30 cellular contexts compared by ENCODE assay signal in the genomic region with DNA sequence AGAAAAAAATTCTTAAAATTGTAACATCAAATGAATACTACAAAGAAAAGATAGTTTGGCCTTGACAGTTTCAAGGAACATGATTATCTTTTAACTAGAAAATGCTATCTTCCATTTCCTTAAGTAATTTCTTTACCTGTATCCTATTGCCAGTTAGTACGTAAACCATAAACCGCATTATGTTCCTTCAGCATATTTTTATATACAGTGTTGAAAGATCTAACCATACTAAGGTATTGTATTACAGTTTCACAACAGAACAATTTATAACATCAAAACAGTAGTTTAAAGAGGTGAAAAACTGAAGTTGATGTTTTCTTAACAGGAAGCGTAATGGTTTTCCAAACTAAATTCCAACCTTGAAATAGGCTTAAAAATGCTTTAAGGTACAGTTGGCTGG.
"Had no signal": no experiment of that assay in that cellular context is flagged by ENCODE, and none has a peak within 500 bp of the region (broad histone marks: within the 10 kb centered on the region; RNA-seq: fewer than 3 reads in every experiment).

No MANE protein-coding gene starts in this region.

- DNase-seq: activated B cell treated with CpG ODN at 0.5 μM for 24 hours; activated CD4-positive, alpha-beta T cell treated with anti-CD3 and anti-CD28 coated beads for 1 hour; activated CD4-positive, alpha-beta T cell treated with anti-CD3 and anti-CD28 coated beads, Interleukin-2, amount 10 ng/mL, durations not matched to agents 24 days and 14 days; activated CD4-positive, alpha-beta T cell treated with anti-CD3 and anti-CD28 coated beads, Interleukin-2, amount 50 U/mL, for 48 hours; activated CD8-positive, alpha-beta memory T cell treated with anti-CD3 and anti-CD28 coated beads, Interleukin-2, amount 10 ng/mL, durations not matched to agents 7 days and 5 days; activated effector memory CD4-positive, alpha-beta T cell treated with anti-CD3 and anti-CD28 coated beads, Interleukin-2, amount 50 U/mL, for 16 hours; activated naive CD4-positive, alpha-beta T cell treated with Interleukin-2 at 50 U/mL for 16 hours; activated naive CD8-positive, alpha-beta T cell treated with anti-CD3 and anti-CD28 coated beads, Interleukin-2, amount 50 U/mL, for 24 hours; activated T-cell treated with anti-CD3 and anti-CD28 coated beads, Interleukin-2, amount 50 U/mL, for 24 hours; brain microvascular endothelial cell; central memory CD4-positive, alpha-beta T cell; KBM-7; MV-4-11; NCI-H1092 treated with DMSO at 0.1 percent for 48 hours; NCI-H1417 treated with DMSO at 0.1 percent for 48 hours; NCI-H1694; NCI-H2029; NCI-H2107; NCI-H2171 treated with DMSO at 0.1 percent for 48 hours; NCI-H226; NCI-H526; NCI-H774; OCI-M1; Right ventricle myocardium superior; RPMI8226; SJCRH30; SW 1271 had no signal

- H3K4me3 ChIP-seq: SJCRH30 had no signal

- H3K27ac ChIP-seq: brain microvascular endothelial cell, SJCRH30 had no signal

- ATAC-seq: activated CD8-positive, alpha-beta memory T cell treated with anti-CD3 and anti-CD28 coated beads, Interleukin-2, amount 10 ng/mL, durations not matched to agents 7 days and 5 days; activated naive CD4-positive, alpha-beta T cell treated with anti-CD3 and anti-CD28 coated beads, Interleukin-2, amount 50 U/mL, for 72 hours; activated naive CD8-positive, alpha-beta T cell treated with anti-CD3 and anti-CD28 coated beads, Interleukin-2, amount 50 U/mL, for 24 hours; Panc1; SK-N-SH treated with all-trans-retinoic acid at 6 μM for 48 hours had no signal

- H3K9me3 ChIP-seq: SJCRH30 had no signal

- H3K27me3 ChIP-seq: brain microvascular endothelial cell, SJCRH30 had no signal
